Comparison of ENCODE assay signal across 21 cellular contexts in genomic region chr2:61702088-61702467, GRCh38.
A peak's percentile ranks its signal among the peaks of the same experiment; 100 is the strongest.
DNase-seq lines count a peak whose midpoint lies in the region; ATAC-seq and TF ChIP-seq lines count a peak whose summit lies in the region.
"Had no signal": no experiment of that assay in that cellular context is flagged by ENCODE, and none has a peak within 500 bp of the region (broad histone marks: within the 10 kb centered on the region; RNA-seq: fewer than 3 reads in every experiment).

No MANE protein-coding gene starts in this region.

- H3K9me3 ChIP-seq in SK-N-SH (no peaks in the 10 kb centered on the region), gastrocnemius medialis (no peaks in the 10 kb centered on the region), upper lobe of left lung (no peaks in the 10 kb centered on the region)
- H3K9me3 ChIP-seq: A549; BE2C; BLaER1 treated with 17β-estradiol and CSF1 and Interleukin-3, amounts not matched to agents 10 nM and 100 nM; HAP-1 had no signal

- no peak for DNase-seq in SK-N-SH
- DNase-seq in gastrocnemius medialis: no peak
- DNase-seq in SK-N-DZ (ENCODE audit: low spot score): no peak
- DNase-seq in upper lobe of left lung: no peak
- DNase-seq: 8988T; ACHN; AML-193; CD4-positive, alpha-beta T cell; CD8-positive, alpha-beta memory T cell; DMS 273 treated with DMSO at 0.1 percent for 48 hours; DMS79; EL; GF-D8; GOT3; HFFc6 had no signal

- H3K4me3 ChIP-seq in SK-N-SH (ENCODE audit: low read depth in 2 of 2, low read length in 1 of 2) (no peak overlapping the region), gastrocnemius medialis (no peak overlapping the region), upper lobe of left lung (no peak overlapping the region)
- H3K4me3 ChIP-seq: A549; BLaER1 treated with 17β-estradiol and CSF1 and Interleukin-3, amounts not matched to agents 10 nM and 100 nM; HAP-1 had no signal

- H3K27ac ChIP-seq in SK-N-SH (ENCODE audit: low read depth in 2 of 2, low read length in 1 of 2) (no peak overlapping the region), VCaP (peak overlapping the region; percentile 99), gastrocnemius medialis (peak overlapping the region; percentile 54 to 98 (median 92)), upper lobe of left lung (no peak overlapping the region)
- H3K27ac ChIP-seq: A549; BLaER1 treated with 17β-estradiol and CSF1 and Interleukin-3, amounts not matched to agents 10 nM and 100 nM had no signal

- no peak overlapping the region for H2AFZ ChIP-seq in SK-N-SH (ENCODE audit: low read depth)

- ATAC-seq in SK-N-SH treated with all-trans-retinoic acid at 6 μM for 48 hours (no peak), gastrocnemius medialis (no peak), upper lobe of left lung (ENCODE audit: low FRiP score in 2 of 2) (no peak)
- ATAC-seq: A549 had no signal

- in situ Hi-C loops in gastrocnemius medialis (cut with MboI; ENCODE audit: low sequenced_read_pairs in 4 of 4): no loop called here

- H4K20me1 ChIP-seq in SK-N-SH (ENCODE audit: insufficient read depth): no peaks in the 10 kb centered on the region
- H4K20me1 ChIP-seq: BLaER1 treated with 17β-estradiol and CSF1 and Interleukin-3, amounts not matched to agents 10 nM and 100 nM had no signal

- CTCF ChIA-PET in SK-N-SH (lab: Yijun Ruan, JAX): no interaction called here

- no peak overlapping the region for H3K4me2 ChIP-seq in SK-N-SH
- H3K4me2 ChIP-seq: A549; BLaER1 treated with 17β-estradiol and CSF1 and Interleukin-3, amounts not matched to agents 10 nM and 100 nM had no signal

- TF ChIP-seq POLR2A in gastrocnemius medialis (IDR thresholded peaks at IDR 0.05) (no peak), upper lobe of left lung (IDR thresholded peaks at IDR 0.05) (no peak)

- no peak for TF ChIP-seq RAD21 in SK-N-SH (IDR thresholded peaks at IDR 0.05; ENCODE audit: low read length)

- H3K4me1 ChIP-seq in SK-N-SH (ENCODE audit: control insufficient read depth in 1 of 2, insufficient read depth in 2 of 2, low read depth in 1 of 2, low read length in 1 of 2) (peaks cover 0 to 3% of the 10 kb centered on the region in 2 experiments; a peak in 2 of 4 replicates), gastrocnemius medialis (peaks cover 21 to 30% of the 10 kb centered on the region in 2 donors), upper lobe of left lung (no peaks in the 10 kb centered on the region)
- H3K4me1 ChIP-seq: A549, BE2C, HAP-1 had no signal

- intact Hi-C loops in gastrocnemius medialis (cut with DNase I; ENCODE audit: low total_unique reads): no loop called here

- no peaks in the 10 kb centered on the region for H3K79me2 ChIP-seq in SK-N-SH (ENCODE audit: insufficient read depth)

- H3K9me2 ChIP-seq in SK-N-SH: no peaks in the 10 kb centered on the region

- H3K36me3 ChIP-seq in SK-N-SH (replicated peaks in 1 of 2; ENCODE audit: control insufficient read depth in 1 of 2, insufficient read depth in 2 of 2, low read length in 1 of 2) (no peaks in the 10 kb centered on the region), gastrocnemius medialis (no peaks in the 10 kb centered on the region), upper lobe of left lung (no peaks in the 10 kb centered on the region)
- H3K36me3 ChIP-seq: BE2C; BLaER1 treated with 17β-estradiol and CSF1 and Interleukin-3, amounts not matched to agents 10 nM and 100 nM; HAP-1 had no signal

- no peak overlapping the region for H3K9ac ChIP-seq in SK-N-SH
- H3K9ac ChIP-seq: BLaER1 treated with 17β-estradiol and CSF1 and Interleukin-3, amounts not matched to agents 10 nM and 100 nM had no signal

- POLR2A ChIA-PET in SK-N-SH (lab: Yijun Ruan, JAX): no interaction called here

- H3K27me3 ChIP-seq in SK-N-SH (ENCODE audit: insufficient read depth) (no peaks in the 10 kb centered on the region), gastrocnemius medialis (no peaks in the 10 kb centered on the region), upper lobe of left lung (no peaks in the 10 kb centered on the region)
- H3K27me3 ChIP-seq: BE2C; BLaER1 treated with 17β-estradiol and CSF1 and Interleukin-3, amounts not matched to agents 10 nM and 100 nM had no signal

- TF ChIP-seq CTCF in SK-N-SH (IDR thresholded peaks at IDR 0.05) (no peak), VCaP (conservative IDR thresholded peaks at IDR 0.05) (no peak), gastrocnemius medialis (IDR thresholded peaks at IDR 0.05 in 4 of 5, conservative IDR thresholded peaks at IDR 0.05 in 1 of 5) (no peak), upper lobe of left lung (IDR thresholded peaks at IDR 0.05) (no peak)

- TF ChIP-seq EP300 in SK-N-SH (IDR thresholded peaks at IDR 0.05; ENCODE audit: borderline replicate concordance in 1 of 2, low read depth in 1 of 2, low read length in 1 of 2) (no peak), upper lobe of left lung (IDR thresholded peaks at IDR 0.05) (no peak)

- peaks cover 4% of the 10 kb centered on the region for H3F3A ChIP-seq in SK-N-SH (replicated peaks; ENCODE audit: insufficient read depth)

- 41% methylated on average over 2 of the region's 2 CpGs for WGBS in SK-N-SH (ENCODE audit: low lambda C conversion rate)
- WGBS in upper lobe of left lung, 2 donors: 77 to 79% methylated on average over 2 of the region's 2 CpGs

TF ChIP-seq in SK-N-SH treated with all-trans-retinoic acid at 6 μM for 48 hours, 23 proteins besides CTCF, POLR2A, EP300 and RAD21:
- 0 out of 2 replicates have a peak, but pooled peaks have one; percentile 7 for TF ChIP-seq TCF4 (CRISPR knock-in tag; IDR thresholded peaks at IDR 0.05; ENCODE audit: borderline replicate concordance)
- no peak for TF ChIP-seq ISL1 (CRISPR knock-in tag; IDR thresholded peaks at IDR 0.05)
- TF ChIP-seq ARNTL (CRISPR knock-in tag; IDR thresholded peaks at IDR 0.05; ENCODE audit: borderline replicate concordance, low read depth): no peak
TF ChIP-seq in SK-N-SH treated with all-trans-retinoic acid at 6 μM for 48 hours: peak in this region for 1.

TF ChIP-seq in SK-N-SH, 30 proteins besides CTCF, POLR2A, EP300 and RAD21:
- no peak for TF ChIP-seq TCF12 (IDR thresholded peaks at IDR 0.05)
- TF ChIP-seq GABPA (IDR thresholded peaks at IDR 0.05; ENCODE audit: low read depth): no peak
- no peak for TF ChIP-seq USF1 (IDR thresholded peaks at IDR 0.05; ENCODE audit: borderline replicate concordance, low read depth)
- TF ChIP-seq CHD2 (IDR thresholded peaks at IDR 0.05; ENCODE audit: low read length, partially characterized antibody): no peak
- no peak for TF ChIP-seq FOSL2 (IDR thresholded peaks at IDR 0.05; ENCODE audit: borderline replicate concordance, low read depth)
- TF ChIP-seq IRF3 (IDR thresholded peaks at IDR 0.05; ENCODE audit: low read depth, low read length): no peak
- TF ChIP-seq ELF1 (IDR thresholded peaks at IDR 0.05): no peak

Comparison
In these comparisons a context has a peak if more than half of its experiments do, and no peak if none do; other contexts are left out.
1. H3K27ac ChIP-seq: peak in VCaP (single experiment) and gastrocnemius medialis (4 of 4); none in SK-N-SH (0 of 2) and upper lobe of left lung (0 of 4).